Comparison of ENCODE assay signal across 23 cellular contexts in genomic region chr17:52156576-52156975, GRCh38. TPM values are rescaled to one million over a fixed set of nuclear protein-coding genes. Genes with fewer than 3 reads are reported as not detected.
A peak's percentile ranks its signal among the peaks of the same experiment; 100 is the strongest.
DNase-seq lines count a peak whose midpoint lies in the region; ATAC-seq and TF ChIP-seq lines count a peak whose summit lies in the region.
"Had no signal": no experiment of that assay in that cellular context is flagged by ENCODE, and none has a peak within 500 bp of the region (broad histone marks: within the 10 kb centered on the region; RNA-seq: fewer than 3 reads in every experiment).

No MANE protein-coding gene starts in this region.

- peak overlapping the region in 2 of 3 experiments; percentile 77 to 83 for H3K27ac Mint-ChIP-seq in nephron
- H3K27ac Mint-ChIP-seq in activated T-cell treated with anti-CD3 and anti-CD28 coated beads, Interleukin-2, amount 50 U/mL, for 72 hours = no peak overlapping the region
- H3K27ac Mint-ChIP-seq: CD4-positive, alpha-beta memory T cell had no signal

- intact Hi-C loops in dorsolateral prefrontal cortex (cut with DNase I) = no loop called here
- intact Hi-C loops in head of caudate nucleus (cut with DNase I) = no loop called here

- peaks cover 5% of the 10 kb centered on the region for H3K36me3 Mint-ChIP-seq in nephron (ENCODE audit: low read depth)
- peaks cover 0 to 9% of the 10 kb centered on the region in 2 donors for H3K36me3 Mint-ChIP-seq in activated T-cell treated with anti-CD3 and anti-CD28 coated beads, Interleukin-2, amount 50 U/mL, for 72 hours (ENCODE audit: insufficient read depth in 2 of 2)
- H3K36me3 Mint-ChIP-seq: CD4-positive, alpha-beta memory T cell had no signal

- peaks cover 0 to 68% (median 41%) of the 10 kb centered on the region in 45 donors for H3K27me3 ChIP-seq in dorsolateral prefrontal cortex
- H3K27me3 ChIP-seq: BLaER1 treated with 17β-estradiol and CSF1 and Interleukin-3, amounts not matched to agents 10 nM and 100 nM had no signal

- H3K27ac ChIP-seq in dorsolateral prefrontal cortex = peak overlapping the region in 6 of 59 donors; percentile 8 to 84 (median 14)
- H3K27ac ChIP-seq: BLaER1 treated with 17β-estradiol and CSF1 and Interleukin-3, amounts not matched to agents 10 nM and 100 nM; SJSA1 had no signal

- no peak for ATAC-seq in activated T-cell treated with anti-CD3 and anti-CD28 coated beads, Interleukin-2, amount 50 U/mL, for 72 hours (replicated peaks in 1 of 2)
- no peak for ATAC-seq in HG03439 (IDR thresholded peaks at IDR 0.05; ENCODE audit: unreplicated experiment)
- ATAC-seq: HepG2, K562 had no signal

- peaks cover 31% of the 10 kb centered on the region for H3K4me1 Mint-ChIP-seq in nephron
- H3K4me1 Mint-ChIP-seq in activated T-cell treated with anti-CD3 and anti-CD28 coated beads, Interleukin-2, amount 50 U/mL, for 72 hours (ENCODE audit: low read depth) = no peaks in the 10 kb centered on the region

- peak overlapping the region; percentile 86 to 93 (median 88) for H3K4me3 Mint-ChIP-seq in nephron
- no peak overlapping the region for H3K4me3 Mint-ChIP-seq in activated T-cell treated with anti-CD3 and anti-CD28 coated beads, Interleukin-2, amount 50 U/mL, for 72 hours
- H3K4me3 Mint-ChIP-seq: CD4-positive, alpha-beta memory T cell had no signal

- H3K9me3 Mint-ChIP-seq in nephron = peaks cover 7% of the 10 kb centered on the region
- H3K9me3 Mint-ChIP-seq in activated T-cell treated with anti-CD3 and anti-CD28 coated beads, Interleukin-2, amount 50 U/mL, for 72 hours = no peaks in the 10 kb centered on the region

- H3K4me3 ChIP-seq in dorsolateral prefrontal cortex = peak overlapping the region in 48 of 59 donors; percentile 2 to 68 (median 54)
- H3K4me3 ChIP-seq: BLaER1 treated with 17β-estradiol and CSF1 and Interleukin-3, amounts not matched to agents 10 nM and 100 nM; K562; MG63; SJSA1 had no signal

- DNase-seq in NCI-H2196 (lab: John Stamatoyannopoulos, UW; ENCODE audit: unreplicated experiment) (peak; percentile 19), NCI-H2196 treated with DMSO at 0.1 percent for 48 hours (lab: John Stamatoyannopoulos, UW; ENCODE audit: unreplicated experiment) (no peak), dorsolateral prefrontal cortex (peak in 2 of 10 donors; percentile 3 to 50), H4 (ENCODE audit: low spot score) (no peak), head of caudate nucleus (no peak)
- DNase-seq in activated T-cell treated with anti-CD3 and anti-CD28 coated beads, Interleukin-2, amount 50 U/mL, for 72 hours = no peak
- DNase-seq: Caco-2; CD4-positive, alpha-beta memory T cell; DMS153; GDM1; MG63; NCI-H1417 treated with DMSO at 0.1 percent for 48 hours; NCI-H1930; NCI-H526; OCI-M1 had no signal

- peaks cover 84% of the 10 kb centered on the region for H3K27me3 Mint-ChIP-seq in nephron (ENCODE audit: low read depth)
- H3K27me3 Mint-ChIP-seq in activated T-cell treated with anti-CD3 and anti-CD28 coated beads, Interleukin-2, amount 50 U/mL, for 72 hours (ENCODE audit: low read depth) = peaks cover 52% of the 10 kb centered on the region

- TF ChIP-seq CTCF in dorsolateral prefrontal cortex (IDR thresholded peaks at IDR 0.05 in 54 of 56, conservative IDR thresholded peaks at IDR 0.05 in 2 of 56; ENCODE audit: low read depth in 1 of 56, partially characterized antibody in 56 of 56) (no peak), nephron (IDR thresholded peaks at IDR 0.05; ENCODE audit: unreplicated experiment in 3 of 3) (no peak)

RNA-seq across cellular contexts. Expression of gene CA10, which starts 1.9 kb away (rescaled TPM):
- total RNA-seq in dorsolateral prefrontal cortex = 10 to 100 TPM; 14.9 to 95.7 (median 46.8) TPM
- not detected in 2 replicates for total RNA-seq in H4 (2014; rRNA removed; shearing (Covaris generic))
- total RNA-seq in activated T-cell treated with anti-CD3 and anti-CD28 coated beads, Interleukin-2, amount 50 U/mL, for 72 hours = not detected
- total RNA-seq: Caco-2; CD4-positive, alpha-beta memory T cell; Daoy; HepG2; K562; LHCN-M2; SJSA1 had no signal

Comparison
In these comparisons a context has a peak if more than half of its experiments do, and no peak if none do; other contexts are left out.
1. H3K4me3 Mint-ChIP-seq: peak in nephron (3 of 3); none in activated T-cell treated with anti-CD3 and anti-CD28 coated beads, Interleukin-2, amount 50 U/mL, for 72 hours (0 of 2).
2. RNA of gene CA10, which starts 1.9 kb away (total RNA-seq): 14.9 to 95.7 TPM in dorsolateral prefrontal cortex; not detected in activated T-cell treated with anti-CD3 and anti-CD28 coated beads, Interleukin-2, amount 50 U/mL, for 72 hours and not detected in H4; every median in the first group is over 10 times any median in the second.